17 cellular contexts compared by ENCODE assay signal in genomic region chr3:195690951-195691350, GRCh38.
"Had no signal": no experiment of that assay in that cellular context is flagged by ENCODE, and none has a peak within 500 bp of the region (broad histone marks: within the 10 kb centered on the region; RNA-seq: fewer than 3 reads in every experiment).

No MANE protein-coding gene starts in this region.

- DNase-seq: activated CD4-positive, alpha-beta T cell treated with anti-CD3 and anti-CD28 coated beads, Interleukin-2, amount 50 U/mL, for 4 hours; activated effector memory CD4-positive, alpha-beta T cell treated with Interleukin-2 at 50 U/mL for 16 hours; activated naive CD4-positive, alpha-beta T cell treated with anti-CD3 and anti-CD28 coated beads, Interleukin-2, amount 50 U/mL, for 16 hours; cerebellar nuclear complex; cortex of kidney; gastrocnemius medialis; head of caudate nucleus; kidney; nucleus accumbens; posterior cingulate gyrus; SK-N-SH; stimulated activated CD4-positive, alpha-beta T cell treated with anti-CD3 and anti-CD28 coated beads, Interleukin-12 subunit alpha, Interleukin-12 subunit beta, amount 100 ng/mL, for 4 hours; stimulated activated CD4-positive, alpha-beta T cell treated with anti-CD3 and anti-CD28 coated beads, Interleukin-1b, Interleukin-23, amount 100 ng/mL, for 48 hours; T-helper 9 cell; upper lobe of left lung had no signal

- H3K4me3 Mint-ChIP-seq: nephron had no signal

- H3K4me1 Mint-ChIP-seq: nephron had no signal

- H3K27ac Mint-ChIP-seq: nephron had no signal

- ATAC-seq: gastrocnemius medialis, left lobe of liver had no signal

- H3K9me3 Mint-ChIP-seq: nephron had no signal
